Comparison of ENCODE assay signal across 15 cellular contexts in the genomic region with DNA sequence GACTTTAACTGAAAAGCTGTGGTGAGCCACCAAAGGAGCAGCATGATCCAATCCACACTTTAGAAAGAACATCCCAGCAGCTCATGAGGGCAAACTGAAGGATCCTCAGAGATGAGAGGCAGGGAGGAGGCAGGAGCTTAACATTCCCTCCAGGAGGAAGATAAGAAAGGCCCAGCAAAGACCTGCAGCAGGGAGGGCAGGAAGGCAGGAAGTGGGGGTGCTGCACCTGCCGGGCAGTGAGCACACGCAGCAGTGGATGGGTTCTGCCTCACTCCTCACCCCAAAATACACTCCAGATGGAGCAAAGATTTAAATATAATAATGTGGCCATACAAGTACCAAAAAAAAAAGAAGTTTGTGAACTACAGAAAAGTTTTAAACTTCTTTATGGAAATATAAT. TPM values are rescaled to one million over a fixed set of nuclear protein-coding genes. Genes with fewer than 3 reads are reported as not detected.
DNase-seq lines count a peak whose midpoint lies in the region; ATAC-seq lines count a peak whose summit lies in the region.
"Had no signal": no experiment of that assay in that cellular context is flagged by ENCODE, and none has a peak within 500 bp of the region (broad histone marks: within the 10 kb centered on the region; RNA-seq: fewer than 3 reads in every experiment).

No MANE protein-coding gene starts in this region.

- H3K36me3 Mint-ChIP-seq in immature natural killer cell, result peaks cover 7 to 17% (median 9%) of the 10 kb centered on the region in 3 donors

- DNase-seq in COR-L47 (lab: John Stamatoyannopoulos, UW), result peak; percentile 10
- DNase-seq in NCI-H226, result peak; percentile 39
- no peak for DNase-seq in immature natural killer cell
- no peak for DNase-seq in NCI-H345 (lab: John Stamatoyannopoulos, UW)
- DNase-seq in GM23248, result no peak
- DNase-seq: caudate nucleus; NCI-H2029 treated with DMSO at 0.1 percent for 48 hours; sigmoid colon; stimulated activated CD4-positive, alpha-beta T cell treated with anti-CD3 and anti-CD28 coated beads, Interleukin-4, amount 100 ng/mL, for 4 hours; stimulated activated naive CD4-positive, alpha-beta T cell; uterus had no signal

- no peaks in the 10 kb centered on the region for H3K9me2 ChIP-seq in GM23248 (ENCODE audit: insufficient read depth)

- H2AFZ ChIP-seq in GM23248, result no peak overlapping the region

- H3K27ac Mint-ChIP-seq in immature natural killer cell, result peak overlapping the region; percentile 10 to 71 (median 37)
- H3K27ac Mint-ChIP-seq: nephron had no signal

- H3K9me3 ChIP-seq in GM23248 (ENCODE audit: low read depth), result no peaks in the 10 kb centered on the region
- H3K9me3 ChIP-seq: sigmoid colon, uterus had no signal

- no peaks in the 10 kb centered on the region for H3K4me1 ChIP-seq in GM23248 (ENCODE audit: insufficient read depth)
- H3K4me1 ChIP-seq: sigmoid colon, uterus had no signal

- H4K20me1 ChIP-seq in GM23248 (ENCODE audit: insufficient read depth), result no peaks in the 10 kb centered on the region

- no peaks in the 10 kb centered on the region for H3K27me3 ChIP-seq in GM23248 (replicated peaks; ENCODE audit: insufficient read depth)
- H3K27me3 ChIP-seq: sigmoid colon, uterus had no signal

- no peaks in the 10 kb centered on the region for H3K79me2 ChIP-seq in GM23248 (ENCODE audit: insufficient read depth)

- H3K4me3 ChIP-seq in GM23248, result no peak overlapping the region
- H3K4me3 ChIP-seq: sigmoid colon, uterus had no signal

- peak overlapping the region in 1 of 5 donors; percentile 20 for H3K4me3 Mint-ChIP-seq in immature natural killer cell
- H3K4me3 Mint-ChIP-seq: nephron had no signal

- no peaks in the 10 kb centered on the region for H3K36me3 ChIP-seq in GM23248 (ENCODE audit: low read depth)
- H3K36me3 ChIP-seq: sigmoid colon, uterus had no signal

- no peaks in the 10 kb centered on the region for H3K9me3 Mint-ChIP-seq in immature natural killer cell
- H3K9me3 Mint-ChIP-seq: nephron had no signal

- 58 to 73% methylated on average over 2 of the region's 2 CpGs for WGBS in GM23248 (ENCODE audit: low coverage in 1 of 2, low lambda C conversion rate in 2 of 2, missing lambda C conversion rate in 2 of 2), 2 experiments

- no peak overlapping the region for H3K4me2 ChIP-seq in GM23248 (ENCODE audit: unreplicated experiment)

- peaks cover 0 to 2% (median 0%) of the 10 kb centered on the region in 3 donors for H3K27me3 Mint-ChIP-seq in immature natural killer cell (ENCODE audit: low read depth in 3 of 3)

- H3K4me1 Mint-ChIP-seq in immature natural killer cell, result peaks cover 24 to 66% of the 10 kb centered on the region in 2 donors
- H3K4me1 Mint-ChIP-seq: nephron had no signal

- no peak overlapping the region for H3K9ac ChIP-seq in GM23248

- in situ Hi-C loops in GM23248 (cut with MboI), result no loop called here

- no peak overlapping the region for H3K27ac ChIP-seq in GM23248
- H3K27ac ChIP-seq: sigmoid colon, uterus had no signal

- peak; percentile 41 for ATAC-seq in GM21367 (IDR thresholded peaks at IDR 0.05; ENCODE audit: unreplicated experiment)
- no peak for ATAC-seq in HG03196 (IDR thresholded peaks at IDR 0.05; ENCODE audit: unreplicated experiment)
- no peak for ATAC-seq in HG03565 (IDR thresholded peaks at IDR 0.05; ENCODE audit: unreplicated experiment)

- no peaks in the 10 kb centered on the region for H3F3A ChIP-seq in GM23248 (ENCODE audit: insufficient read depth)

RNA-seq across cellular contexts. Expression of a gene that starts 48.4 kb away (rescaled TPM):
- polyA plus RNA-seq in immature natural killer cell, result 10 to 100 TPM; 41.7 to 53.2 (median 52.0) TPM
- total RNA-seq in GM23248 (2014; rRNA removed; shearing (Covaris generic)), result 3.9 and 7.3 TPM in 2 replicates
- 3.1 and 4.2 TPM in 2 replicates for polyA plus RNA-seq in GM23248 (2016; fragmentation: Nextera tagmentation; extraction: Ambion mirVana)

Comparison
In these comparisons a context has a peak if more than half of its experiments do, and no peak if none do; other contexts are left out.
1. DNase-seq: peak in COR-L47 (single experiment) and NCI-H226 (single experiment); none in immature natural killer cell (0 of 3), NCI-H345 (single experiment) and GM23248 (single experiment).